In the genomic region with DNA sequence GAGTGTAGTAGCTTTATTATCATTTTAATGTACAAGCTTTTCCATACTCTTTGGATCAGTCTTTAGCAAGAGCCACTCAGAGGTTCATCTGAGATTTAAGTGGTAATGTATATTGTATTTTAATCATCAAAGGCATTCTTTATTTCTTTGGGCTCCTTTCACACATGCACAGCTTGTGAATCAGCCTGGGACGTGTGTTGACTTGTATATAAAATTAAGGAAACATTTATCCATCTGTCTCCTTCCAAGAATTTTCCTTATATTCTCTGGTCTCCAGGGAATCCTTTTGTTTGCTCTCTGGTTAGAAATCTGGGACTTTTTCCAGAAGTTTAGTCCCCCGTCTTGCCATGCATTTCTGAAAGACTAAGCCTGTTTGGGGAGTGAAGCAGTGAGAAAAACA, we compare ENCODE assay signal across 23 cellular contexts.
"Had no signal": no experiment of that assay in that cellular context is flagged by ENCODE, and none has a peak within 500 bp of the region (broad histone marks: within the 10 kb centered on the region; RNA-seq: fewer than 3 reads in every experiment).

No MANE protein-coding gene starts in this region.

- H3K4me3 ChIP-seq: breast epithelium, esophagus muscularis mucosa, left ventricle myocardium inferior, lung, mucosa of descending colon, prostate gland, sigmoid colon, suprapubic skin, tibial artery, upper lobe of right lung had no signal

- H3K9me3 ChIP-seq: breast epithelium, esophagus muscularis mucosa, left ventricle myocardium inferior, mucosa of descending colon, prostate gland, sigmoid colon, suprapubic skin, tibial artery, upper lobe of right lung had no signal

- DNase-seq: activated CD4-positive, alpha-beta T cell treated with anti-CD3 and anti-CD28 coated beads for 36 hours; activated CD4-positive, CD25-positive, alpha-beta regulatory T cell; activated CD8-positive, alpha-beta memory T cell treated with anti-CD3 and anti-CD28 coated beads, Interleukin-2, amount 10 ng/mL, durations not matched to agents 7 days and 5 days; activated CD8-positive, alpha-beta T cell treated with anti-CD3 and anti-CD28 coated beads, Interleukin-2, amount 10 ng/mL, durations not matched to agents 7 days and 5 days; activated naive CD8-positive, alpha-beta T cell treated with anti-CD3 and anti-CD28 coated beads, Interleukin-2, amount 50 U/mL, for 24 hours; activated T-cell treated with anti-CD3 and anti-CD28 coated beads, Interleukin-2, amount 50 U/mL, for 48 hours; amygdala; endodermal cell; foreskin melanocyte; left ventricle myocardium inferior; mucosa of descending colon; retina; sigmoid colon; stimulated activated CD4-positive, alpha-beta T cell treated with anti-CD3 and anti-CD28 coated beads, Interleukin-15, amount 100 ng/mL, for 24 hours; stimulated activated CD4-positive, alpha-beta T cell treated with anti-CD3 and anti-CD28 coated beads, Interleukin-2, amount 100 ng/mL, for 24 hours; stimulated activated naive CD4-positive, alpha-beta T cell; tibial artery; upper lobe of right lung had no signal

- H3K27ac ChIP-seq: breast epithelium, esophagus muscularis mucosa, left ventricle myocardium inferior, prostate gland, sigmoid colon, suprapubic skin, tibial artery, upper lobe of right lung had no signal

- H3K36me3 ChIP-seq: breast epithelium, esophagus muscularis mucosa, left ventricle myocardium inferior, prostate gland, sigmoid colon, suprapubic skin, tibial artery, upper lobe of right lung had no signal

- H3K4me1 ChIP-seq: breast epithelium, esophagus muscularis mucosa, left ventricle myocardium inferior, prostate gland, sigmoid colon, suprapubic skin, tibial artery, upper lobe of right lung had no signal

- H3K27me3 ChIP-seq: esophagus muscularis mucosa, sigmoid colon, suprapubic skin, tibial artery, upper lobe of right lung had no signal
